ENCODE assay signal across 1 cellular context in the genomic region with DNA sequence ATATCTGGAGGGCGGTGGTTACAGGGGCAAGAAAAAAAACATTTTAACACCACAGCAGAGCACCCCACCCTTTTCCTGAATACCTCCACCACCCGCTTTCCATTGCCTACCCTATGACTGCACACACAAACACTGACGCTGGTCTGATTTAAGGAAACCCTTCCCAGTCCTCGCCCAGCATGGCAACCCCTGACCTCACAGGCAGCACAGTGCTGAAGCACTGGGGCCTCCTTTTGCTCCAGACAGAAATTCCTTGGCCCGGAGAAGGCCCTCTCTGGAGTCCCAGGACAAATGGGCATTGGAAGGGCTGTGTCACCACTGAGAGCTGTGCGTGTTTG.
TF ChIP-seq lines count a peak whose summit lies in the region.

No MANE protein-coding gene starts in this region.

TF ChIP-seq in HepG2, 621 proteins besides CTCF, POLR2A, EP300 and RAD21 (continued from another document):
- TF ChIP-seq RFX5 (IDR thresholded peaks at IDR 0.05; ENCODE audit: low read depth, low read length), result peak; percentile 72
